Comparison of ENCODE assay signal across 7 cellular contexts in the genomic region with DNA sequence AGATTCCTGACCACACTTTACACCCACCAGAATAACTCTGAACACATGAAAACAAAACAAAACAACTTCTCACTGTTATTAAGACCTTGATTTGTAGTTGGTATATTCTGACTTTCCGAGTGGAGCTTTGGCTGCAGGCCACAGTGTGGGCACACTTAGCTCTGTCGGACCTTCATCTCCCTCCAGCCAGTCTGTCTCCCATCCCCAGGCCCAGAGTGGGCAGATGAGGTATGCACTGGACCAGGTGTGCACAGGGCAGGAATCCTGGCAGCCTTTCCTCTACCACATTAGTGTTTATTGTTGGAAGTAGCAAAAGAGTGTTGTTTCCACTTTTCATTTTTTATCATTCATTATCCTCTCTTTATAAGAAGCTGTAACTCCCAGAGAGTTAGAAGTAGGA.
"Had no signal": no experiment of that assay in that cellular context is flagged by ENCODE, and none has a peak within 500 bp of the region (broad histone marks: within the 10 kb centered on the region; RNA-seq: fewer than 3 reads in every experiment).

No MANE protein-coding gene starts in this region.

- H3K27ac ChIP-seq: HL-60 had no signal

- H3K27me3 Mint-ChIP-seq: IgD-negative memory B cell had no signal

- H3K27ac Mint-ChIP-seq: IgD-negative memory B cell had no signal

- ATAC-seq: HepG2, K562 had no signal

- DNase-seq: IMR-90, KBM-7, KG1 had no signal

- H3K4me3 Mint-ChIP-seq: IgD-negative memory B cell had no signal

- H3K4me3 ChIP-seq: K562 had no signal

- H3K4me1 Mint-ChIP-seq: IgD-negative memory B cell had no signal
